In the genomic region with DNA sequence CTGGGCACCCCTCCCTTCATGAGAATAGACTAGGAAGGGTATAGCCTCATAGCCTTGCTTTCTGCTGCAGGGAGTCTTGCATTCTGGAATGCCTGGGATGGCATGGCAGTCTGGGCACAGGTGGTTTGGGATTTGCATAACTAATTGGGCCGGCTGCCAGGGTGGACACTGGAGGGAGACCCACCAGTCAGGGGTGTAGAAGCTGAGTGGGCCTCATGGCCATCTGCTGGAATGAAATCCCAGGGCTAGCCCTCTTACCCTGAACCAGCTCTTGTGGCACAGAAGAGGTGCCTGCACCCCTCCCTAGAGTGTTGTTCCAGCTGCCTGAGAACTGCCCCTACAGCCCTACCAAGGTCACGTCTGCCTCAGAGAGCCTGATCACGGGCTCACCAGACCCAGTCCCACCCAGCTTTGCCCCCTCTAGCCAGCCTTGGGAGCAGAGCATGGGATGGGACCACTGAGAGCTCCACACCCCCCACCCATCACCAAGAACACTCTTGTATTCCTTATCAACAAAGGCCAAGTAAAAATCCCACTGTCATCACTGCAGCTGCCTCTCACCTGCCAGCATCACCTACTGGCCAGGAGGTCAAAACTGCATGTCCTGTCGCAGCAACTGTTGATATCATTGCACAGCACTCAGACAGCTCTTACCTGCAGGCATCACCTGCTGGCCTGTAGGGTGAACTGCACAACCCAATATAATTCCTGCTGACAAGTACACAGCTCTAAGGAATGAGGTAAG, we compare ENCODE assay signal across 9 cellular contexts.
A peak's percentile ranks its signal among the peaks of the same experiment; 100 is the strongest.
DNase-seq lines count a peak whose midpoint lies in the region; ATAC-seq and FAIRE-seq lines count a peak whose summit lies in the region.
"Had no signal": no experiment of that assay in that cellular context is flagged by ENCODE, and none has a peak within 500 bp of the region (broad histone marks: within the 10 kb centered on the region; RNA-seq: fewer than 3 reads in every experiment).

No MANE protein-coding gene starts in this region.

- FAIRE-seq in urothelium cell line (lab: Jason Lieb, UNC) = peak; percentile 13

- no peaks in the 10 kb centered on the region for H3K9me3 ChIP-seq in right cardiac atrium (ENCODE audit: control insufficient read depth, low read length)

- intact Hi-C loops in Right ventricle myocardium inferior (cut with DNase I) (no loop called here), cardiac septum (cut with DNase I) (loop anchor here (10.0 kb wide), 1 partner anchor 143 kb away; no protein-coding TSS in a partner anchor), right cardiac atrium (cut with DNase I) (no loop called here)

- WGBS in right cardiac atrium = 87% methylated on average over 4 of the region's 4 CpGs

- H3K4me1 ChIP-seq in right cardiac atrium (ENCODE audit: control insufficient read depth, insufficient read depth, low read length) = no peaks in the 10 kb centered on the region

- no peak overlapping the region for H3K4me3 ChIP-seq in right cardiac atrium (ENCODE audit: low read length)

- peak; percentile 34 for DNase-seq in Right ventricle myocardium inferior (ENCODE audit: missing footprints)
- DNase-seq in cardiac septum (ENCODE audit: low spot score) = no peak
- DNase-seq in SK-N-DZ (ENCODE audit: low spot score) = peak; percentile 1
- DNase-seq in right cardiac atrium = peak in 2 of 3 donors; percentile 17 to 22
- DNase-seq in urothelium cell line (ENCODE audit: low spot score) = no peak
- DNase-seq in caudate nucleus (lab: John Stamatoyannopoulos, UW) = no peak
- no peak for DNase-seq in amygdala (lab: John Stamatoyannopoulos, UW)
- no peak for DNase-seq in OCI-M2 (lab: John Stamatoyannopoulos, UW; ENCODE audit: unreplicated experiment)
- DNase-seq: activated CD8-positive, alpha-beta memory T cell treated with anti-CD3 and anti-CD28 coated beads for 24 hours had no signal

- no peaks in the 10 kb centered on the region for H3K27me3 ChIP-seq in right cardiac atrium (ENCODE audit: control insufficient read depth, insufficient read depth)

- H3K27ac ChIP-seq in right cardiac atrium (ENCODE audit: low read length) (no peak overlapping the region), caudate nucleus (ENCODE audit: low read depth, low read length) (no peak overlapping the region)

- ATAC-seq in Right ventricle myocardium inferior (peak; percentile 56), right cardiac atrium (peak; percentile 16 to 38)

Comparison
In these comparisons a context has a peak if more than half of its experiments do, and no peak if none do; other contexts are left out.
1. DNase-seq: peak in Right ventricle myocardium inferior (single experiment), SK-N-DZ (single experiment) and right cardiac atrium (2 of 3); none in cardiac septum (single experiment), urothelium cell line (single experiment), caudate nucleus (0 of 61), amygdala (0 of 56) and OCI-M2 (single experiment).